Comparison of ENCODE assay signal across 25 cellular contexts in the genomic region with DNA sequence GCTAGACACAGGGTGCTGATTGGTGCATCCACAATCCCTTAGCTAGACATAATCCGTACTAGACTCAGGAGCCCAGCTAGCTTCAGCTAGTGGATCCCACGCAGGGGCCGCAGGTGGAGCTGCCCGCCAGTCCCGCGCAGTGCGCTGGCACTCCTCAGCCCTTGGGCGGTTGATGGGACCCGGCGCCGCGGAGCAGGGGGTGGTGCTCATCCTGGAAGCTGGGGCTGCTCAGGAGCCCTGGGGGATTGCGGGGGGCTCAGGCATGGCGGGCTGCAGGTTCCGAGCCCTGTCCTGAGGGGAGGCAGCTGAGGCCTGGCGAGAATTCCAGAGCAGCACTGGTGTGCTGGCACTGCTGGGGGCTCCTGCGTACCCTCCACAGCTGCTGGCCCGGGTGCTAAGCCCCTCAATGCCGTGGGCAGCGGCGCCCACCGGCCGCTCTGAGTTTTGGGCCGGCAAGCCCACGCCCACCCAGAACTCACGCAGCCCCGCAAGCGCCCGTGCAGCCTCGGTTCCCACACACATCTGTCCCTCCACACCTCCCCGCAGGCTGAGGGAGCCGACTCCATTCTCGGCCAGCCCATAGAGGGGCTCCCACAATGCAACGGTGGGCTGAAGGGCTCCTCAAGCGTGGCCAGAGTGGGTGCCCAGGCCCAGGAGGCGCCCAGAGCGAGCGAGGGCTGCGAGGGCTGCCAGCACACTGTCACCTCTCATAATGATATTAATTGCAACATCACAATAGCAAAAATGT.
"Had no signal": no experiment of that assay in that cellular context is flagged by ENCODE, and none has a peak within 500 bp of the region (broad histone marks: within the 10 kb centered on the region; RNA-seq: fewer than 3 reads in every experiment).

No MANE protein-coding gene starts in this region.

- DNase-seq: caudate nucleus; cerebellar nuclear complex; cortex of kidney; effector memory CD8-positive, alpha-beta T cell; erythroblast; esophagus squamous epithelium; foreskin melanocyte; glutamatergic neuron; heart right ventricle; hypothalamus; immature natural killer cell; islet precursor cell; mammary epithelial cell; naive B cell; sigmoid colon; stimulated activated CD4-positive, alpha-beta T cell treated with anti-CD3 and anti-CD28 coated beads, Interleukin-4, amount 100 ng/mL, for 4 hours; stimulated activated naive CD4-positive, alpha-beta T cell; transverse colon had no signal

- H3K9ac ChIP-seq: parathyroid adenoma had no signal

- ATAC-seq: effector memory CD8-positive, alpha-beta T cell; left lung; mucosa of descending colon had no signal

- FAIRE-seq: endometrium had no signal

- H3K4me3 ChIP-seq: esophagus squamous epithelium, heart right ventricle, left lung, mucosa of descending colon, prostate gland, right atrium auricular region, sigmoid colon, transverse colon, vagina had no signal

- H3K36me3 ChIP-seq: esophagus squamous epithelium, heart right ventricle, left lung, prostate gland, right atrium auricular region, sigmoid colon, transverse colon, vagina had no signal

- H3K27ac ChIP-seq: esophagus squamous epithelium, heart right ventricle, left lung, parathyroid adenoma, prostate gland, right atrium auricular region, sigmoid colon, transverse colon, vagina had no signal

- H3K9me3 ChIP-seq: esophagus squamous epithelium, heart right ventricle, left lung, mucosa of descending colon, prostate gland, right atrium auricular region, sigmoid colon, transverse colon, vagina had no signal

- H3K4me1 ChIP-seq: esophagus squamous epithelium, heart right ventricle, left lung, parathyroid adenoma, prostate gland, right atrium auricular region, sigmoid colon, transverse colon, vagina had no signal

- H3K27me3 ChIP-seq: esophagus squamous epithelium, heart right ventricle, left lung, right atrium auricular region, sigmoid colon, transverse colon, vagina had no signal
